ENCODE assay signal across 9 cellular contexts in genomic region chr15:32844118-32844711, GRCh38.
DNase-seq lines count a peak whose midpoint lies in the region; ATAC-seq, FAIRE-seq and TF ChIP-seq lines count a peak whose summit lies in the region.
"Had no signal": no experiment of that assay in that cellular context is flagged by ENCODE, and none has a peak within 500 bp of the region (broad histone marks: within the 10 kb centered on the region; RNA-seq: fewer than 3 reads in every experiment).

No MANE protein-coding gene starts in this region.

- no peaks in the 10 kb centered on the region for H3K4me1 ChIP-seq in neuronal stem cell (ENCODE audit: control insufficient read depth in 2 of 2, insufficient read depth in 1 of 2, low read depth in 1 of 2, low read length in 2 of 2)

- peak; percentile 77 for FAIRE-seq in TTC549 (lab: Jason Lieb, UNC)
- FAIRE-seq in urothelium cell line (lab: Jason Lieb, UNC): no peak

- H2BK120ac ChIP-seq in neuronal stem cell (ENCODE audit: low read depth, low read length): no peak overlapping the region

- H4K8ac ChIP-seq in neuronal stem cell (ENCODE audit: low read depth, low read length): no peak overlapping the region

- no peak overlapping the region for H2BK15ac ChIP-seq in neuronal stem cell (ENCODE audit: low read length)

- H2AK5ac ChIP-seq in neuronal stem cell (ENCODE audit: low read depth, low read length): no peak overlapping the region

- H3K36me3 ChIP-seq in BJ (ENCODE audit: control insufficient read depth, insufficient read depth, low read length): no peaks in the 10 kb centered on the region
- no peaks in the 10 kb centered on the region for H3K36me3 ChIP-seq in kidney epithelial cell (ENCODE audit: control insufficient read depth, insufficient read depth, low read length)
- H3K36me3 ChIP-seq in neuronal stem cell (replicated peaks in 1 of 2; ENCODE audit: control insufficient read depth in 2 of 2, insufficient read depth in 2 of 2, low read length in 2 of 2): no peaks in the 10 kb centered on the region

- ATAC-seq in GM19023 (IDR thresholded peaks at IDR 0.05; ENCODE audit: unreplicated experiment) (no peak), GM21367 (IDR thresholded peaks at IDR 0.05; ENCODE audit: unreplicated experiment) (no peak)

- no peak overlapping the region for H3K9ac ChIP-seq in neuronal stem cell (ENCODE audit: low read depth, low read length, poor library complexity)

- no peak overlapping the region for H3K27ac ChIP-seq in neuronal stem cell (replicated peaks; ENCODE audit: low read length)
- H3K27ac ChIP-seq: epithelial cell of prostate had no signal

- H2BK12ac ChIP-seq in neuronal stem cell (ENCODE audit: low read length): no peak overlapping the region

- H3K4me3 ChIP-seq in BJ (ENCODE audit: low read depth, low read length) (no peak overlapping the region), kidney epithelial cell (ENCODE audit: low read depth, low read length) (no peak overlapping the region), neuronal stem cell (ENCODE audit: low read length in 2 of 2) (no peak overlapping the region)

- H4K91ac ChIP-seq in neuronal stem cell (ENCODE audit: low read depth, low read length, poor library complexity): no peak overlapping the region

- no peaks in the 10 kb centered on the region for H3K27me3 ChIP-seq in BJ (ENCODE audit: control insufficient read depth, insufficient read depth, low read length)
- no peaks in the 10 kb centered on the region for H3K27me3 ChIP-seq in kidney epithelial cell (ENCODE audit: control insufficient read depth, insufficient read depth, low read length)
- H3K27me3 ChIP-seq in neuronal stem cell (ENCODE audit: control insufficient read depth in 3 of 3, insufficient read depth in 3 of 3, low read depth in 1 of 3, low read length in 3 of 3): no peaks in the 10 kb centered on the region

- no peak overlapping the region for H3K18ac ChIP-seq in neuronal stem cell (ENCODE audit: low read length)

- CTCF ChIA-PET in BJ (lab: Yijun Ruan, JAX): interaction anchor here (0.6 to 4.4 kb wide), 29 partner anchors 8 to 195 kb away, joined by 3 to 34 read pairs (median 5); no protein-coding TSS in a partner anchor

- no peak overlapping the region for H3K4ac ChIP-seq in neuronal stem cell (ENCODE audit: low read length)

- H2AFZ ChIP-seq in neuronal stem cell (ENCODE audit: low read length): no peak overlapping the region

- H3K23ac ChIP-seq in neuronal stem cell (ENCODE audit: low read depth, low read length, poor library complexity): no peak overlapping the region

- H3K4me2 ChIP-seq in neuronal stem cell (ENCODE audit: insufficient read depth, low read length, poor library complexity, severe bottlenecking): no peak overlapping the region

- DNase-seq in BJ (ENCODE audit: low read depth) (no peak), HT-29 (ENCODE audit: low spot score) (peak; percentile 56), kidney epithelial cell (ENCODE audit: low read depth) (no peak), urothelium cell line (ENCODE audit: low spot score) (no peak), neuronal stem cell (ENCODE audit: low spot score) (no peak)

- H2BK5ac ChIP-seq in neuronal stem cell (ENCODE audit: low read length): no peak overlapping the region

- POLR2A ChIA-PET in BJ (lab: Charles Lee): interaction anchor here (0.6 kb wide), 1 partner anchor 297 kb away, joined by 3 read pairs; no protein-coding TSS in a partner anchor

- H3K79me1 ChIP-seq in neuronal stem cell (ENCODE audit: low read depth, low read length): no peaks in the 10 kb centered on the region

- no peak overlapping the region for H3K14ac ChIP-seq in neuronal stem cell (ENCODE audit: low read length)

- WGBS in neuronal stem cell (ENCODE audit: extremely low coverage in 2 of 2, insufficient read length in 2 of 2, insufficient replicate concordance in 1 of 2), 2 donors: no CpG with 5 or more reads among the region's 2 CpGs

- peaks cover 0 to 2% of the 10 kb centered on the region in 2 donors for H3K9me3 ChIP-seq in neuronal stem cell (replicated peaks in 1 of 2; ENCODE audit: control insufficient read depth in 2 of 2, insufficient read depth in 1 of 2, low read depth in 1 of 2, low read length in 2 of 2)

- TF ChIP-seq CTCF in BJ (IDR thresholded peaks at IDR 0.05; ENCODE audit: insufficient read depth, low read depth, low read length) (peak; percentile 64), kidney epithelial cell (IDR thresholded peaks at IDR 0.05; ENCODE audit: insufficient read depth, low read length, poor library complexity, severe bottlenecking) (peak; percentile 69)
